ENCODE assay signal across 8 cellular contexts in the genomic region with DNA sequence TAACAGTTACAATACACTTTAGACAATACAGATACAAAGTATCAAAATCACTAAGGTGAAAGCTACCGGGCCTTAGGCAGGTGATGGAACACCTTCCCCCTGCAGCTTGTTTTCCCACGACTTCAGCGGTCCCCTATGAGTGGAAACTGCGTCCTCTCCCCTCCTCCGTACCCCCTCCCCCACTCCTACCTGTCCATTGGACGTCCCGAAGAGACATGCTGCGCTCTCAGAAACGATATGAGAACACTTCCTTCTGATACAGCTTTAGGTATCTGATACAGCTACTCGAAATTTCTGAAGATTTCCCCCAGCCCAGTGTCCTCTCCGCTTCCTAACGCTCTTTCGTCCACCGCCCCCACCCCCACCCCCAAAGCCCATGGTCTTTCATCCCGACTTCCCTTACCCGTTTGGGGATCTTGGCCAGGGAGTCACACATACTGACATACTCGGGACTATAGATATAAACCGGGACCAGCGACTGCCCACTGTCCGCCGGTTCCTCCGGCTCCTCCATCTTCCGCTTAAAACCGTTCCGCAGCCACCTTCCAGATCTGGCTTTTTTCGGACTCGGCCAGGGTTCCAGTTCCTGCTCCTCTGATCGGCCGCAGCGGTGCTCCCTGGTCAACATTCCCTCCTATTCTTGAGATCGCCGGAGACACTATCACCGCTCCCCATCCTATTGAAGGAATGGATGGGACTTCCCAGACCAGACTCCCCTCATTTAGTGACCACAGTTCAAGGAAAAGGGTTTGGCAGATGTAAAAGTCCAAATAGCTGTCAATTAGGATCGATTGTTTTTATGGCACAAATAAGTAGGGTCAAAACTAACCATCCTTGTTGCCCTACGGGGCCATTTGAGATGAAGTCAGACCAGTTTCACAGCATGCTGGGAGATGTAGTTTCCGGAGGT. TPM values are rescaled to one million over a fixed set of nuclear protein-coding genes. Genes with fewer than 3 reads are reported as not detected.
A peak's percentile ranks its signal among the peaks of the same experiment; 100 is the strongest.
DNase-seq lines count a peak whose midpoint lies in the region; ATAC-seq, FAIRE-seq and TF ChIP-seq lines count a peak whose summit lies in the region.

A gene (minus strand): TSS at position 596 of the 910 bp plus-strand sequence. CDS start 82 bp downstream, at position 514.

- peak within 1 kb of the TSS; percentile 68 to 79 for H3K4me2 ChIP-seq in H1 (ENCODE audit: insufficient read depth in 1 of 2, low read depth in 2 of 2, low read length in 2 of 2)

- H3K9me3 Mint-ChIP-seq in Caco-2 (ENCODE audit: unreplicated experiment): no peaks in the 10 kb centered on the region
- H3K9me3 Mint-ChIP-seq in activated CD4-positive, alpha-beta memory T cell treated with anti-CD3 and anti-CD28 coated beads for 36 hours: no peaks in the 10 kb centered on the region

- intact Hi-C loops in Caco-2 (cut with micrococcal nuclease; ENCODE audit: unreplicated experiment): no loop called here
- intact Hi-C loops in activated CD4-positive, alpha-beta memory T cell treated with anti-CD3 and anti-CD28 coated beads for 36 hours (cut with micrococcal nuclease): loop anchor here (2.0 kb wide), 2 partner anchors 48 to 296 kb away; a partner anchor contains a TSS

- no peaks in the 10 kb centered on the region for H4K20me1 ChIP-seq in H1 (replicated peaks in 1 of 2; ENCODE audit: control insufficient read depth in 1 of 2, insufficient read depth in 2 of 2, low read length in 2 of 2)

- no TSS peak for BruUV-seq in Caco-2 (replicated peaks; lab: Mats Ljungman, UMichigan)

- H3K18ac ChIP-seq in H1 (ENCODE audit: extremely low read depth, low read length): 0 out of 2 replicates have a peak within 1 kb of the TSS, but pooled peaks have one; percentile 51

- H2BK120ac ChIP-seq in H1 (replicated peaks; ENCODE audit: low read depth, low read length): no peak within 1 kb of the TSS

- H3K4me1 ChIP-seq in Caco-2 (no peaks in the 10 kb centered on the region), H1 (replicated peaks in 1 of 4; ENCODE audit: control insufficient read depth in 3 of 4, insufficient read depth in 4 of 4, low read length in 3 of 4) (no peaks in the 10 kb centered on the region)

- H3K36me3 ChIP-seq in Caco-2 (ENCODE audit: control insufficient read depth, insufficient read depth, low read length) (no peaks in the 10 kb centered on the region), H1 (ENCODE audit: control insufficient read depth in 2 of 4, insufficient read depth in 4 of 4, low read length in 3 of 4) (peaks cover 2 to 7% (median 5%) of the 10 kb centered on the region in 4 experiments; a peak in 4 of 8 replicates)

- peak within 1 kb of the TSS; percentile 99 for H2AFZ ChIP-seq in H1 (ENCODE audit: low read length)

- H3K9me3 ChIP-seq in Caco-2 (no peaks in the 10 kb centered on the region), H1 (ENCODE audit: insufficient read depth in 2 of 2, low read depth in 1 of 2, low read length in 1 of 2) (no peaks in the 10 kb centered on the region)

- H3K4me3 ChIP-seq in Caco-2 (ENCODE audit: low read depth, low read length): peak within 1 kb of the TSS; percentile 50
- peak within 1 kb of the TSS; percentile 75 to 98 (median 82) for H3K4me3 ChIP-seq in H1 (ENCODE audit: extremely low read depth in 1 of 4, insufficient read depth in 2 of 4, low read depth in 3 of 4, low read length in 4 of 4)

- peak within 1 kb of the TSS; percentile 88 for H3K27ac ChIP-seq in H1 (ENCODE audit: low read depth, low read length)

- ATAC-seq in GM19467 (IDR thresholded peaks at IDR 0.05; ENCODE audit: unreplicated experiment): peak; percentile 90

- 0 out of 3 replicates have a peak, but pooled peaks of 1 of the 2 experiments have one; percentile 34 for TF ChIP-seq POLR2A in H1 (IDR thresholded peaks at IDR 0.05; ENCODE audit: control extremely low read depth in 1 of 2, low read depth in 2 of 2, low read length in 2 of 2)

- H2BK12ac ChIP-seq in H1 (ENCODE audit: low read depth, low read length): 0 out of 2 replicates have a peak within 1 kb of the TSS, but pooled peaks have one; percentile 35

- H3K27me3 Mint-ChIP-seq in Caco-2 (ENCODE audit: insufficient read depth, unreplicated experiment): no peaks in the 10 kb centered on the region
- H3K27me3 Mint-ChIP-seq in activated CD4-positive, alpha-beta memory T cell treated with anti-CD3 and anti-CD28 coated beads for 36 hours: no peaks in the 10 kb centered on the region

- no peak within 1 kb of the TSS for H2BK20ac ChIP-seq in H1 (ENCODE audit: low read length)

- WGBS in H1 (ENCODE audit: extremely low coverage in 1 of 2, insufficient coverage in 1 of 2, insufficient read length in 1 of 2, insufficient replicate concordance in 2 of 2, low coverage in 1 of 2, low lambda C conversion rate in 2 of 2, missing lambda C conversion rate in 1 of 2), 2 experiments: 4% methylated on average over 23 of the region's 36 CpGs; no CpG with 5 or more reads in 1 of the 2 experiments

- H3K23me2 ChIP-seq in H1 (ENCODE audit: low read depth, low read length): no peaks in the 10 kb centered on the region

- H4K5ac ChIP-seq in H1 (ENCODE audit: insufficient read length, low read depth, low read length): peak within 1 kb of the TSS; percentile 51

- H3K79me2 ChIP-seq in H1 (ENCODE audit: control insufficient read depth in 1 of 2, insufficient read depth in 2 of 2, low read length in 2 of 2): no peaks in the 10 kb centered on the region

- DNase-seq in Caco-2 (peak; percentile 53 to 62), HK-2 (ENCODE audit: unreplicated experiment) (peak; percentile 66), NCI-H748 (lab: John Stamatoyannopoulos, UW; ENCODE audit: unreplicated experiment) (peak; percentile 83), H1 (ENCODE audit: low read depth in 1 of 2, low spot score in 2 of 2) (peak; percentile 21 to 61), medulla oblongata (ENCODE audit: extremely low spot score) (peak; percentile 82)
- DNase-seq in activated CD4-positive, alpha-beta memory T cell treated with anti-CD3 and anti-CD28 coated beads for 36 hours: peak; percentile 52
- peak; percentile 25 to 31 for DNase-seq in stimulated activated CD8-positive, alpha-beta memory T cell treated with anti-CD3 and anti-CD28 coated beads, Interleukin-2, amount 100 ng/mL, for 48 hours (ENCODE audit: low read depth in 2 of 2)

- no peak for TF ChIP-seq RAD21 in H1 (IDR thresholded peaks at IDR 0.05 in 1 of 2, conservative IDR thresholded peaks at IDR 0.05 in 1 of 2; ENCODE audit: low read depth in 2 of 2, low read length in 2 of 2)

- no peaks in the 10 kb centered on the region for H3K36me3 Mint-ChIP-seq in Caco-2 (ENCODE audit: insufficient read depth, unreplicated experiment)
- peaks cover 3% of the 10 kb centered on the region for H3K36me3 Mint-ChIP-seq in activated CD4-positive, alpha-beta memory T cell treated with anti-CD3 and anti-CD28 coated beads for 36 hours

- no peaks in the 10 kb centered on the region for H3K4me1 Mint-ChIP-seq in Caco-2 (ENCODE audit: low read depth, unreplicated experiment)
- H3K4me1 Mint-ChIP-seq in activated CD4-positive, alpha-beta memory T cell treated with anti-CD3 and anti-CD28 coated beads for 36 hours (ENCODE audit: low read depth): peaks cover 7% of the 10 kb centered on the region

- H3K4me3 Mint-ChIP-seq in Caco-2 (ENCODE audit: unreplicated experiment): peak within 1 kb of the TSS; percentile 73
- peak within 1 kb of the TSS; percentile 89 for H3K4me3 Mint-ChIP-seq in activated CD4-positive, alpha-beta memory T cell treated with anti-CD3 and anti-CD28 coated beads for 36 hours

- H3K56ac ChIP-seq in H1 (replicated peaks; ENCODE audit: insufficient read length, low read depth, low read length): no peak within 1 kb of the TSS

- no peak for TF ChIP-seq EP300 in H1 (IDR thresholded peaks at IDR 0.05; ENCODE audit: borderline replicate concordance in 1 of 2, low read depth in 2 of 2, low read length in 2 of 2)

- no peak within 1 kb of the TSS for H2AK5ac ChIP-seq in H1 (ENCODE audit: low read depth, low read length)

- TF ChIP-seq CTCF in Caco-2 (IDR thresholded peaks at IDR 0.05; ENCODE audit: insufficient read depth in 1 of 2, low read depth in 1 of 2, low read length in 1 of 2, severe bottlenecking in 1 of 2, unreplicated experiment in 1 of 2) (no peak), H1 (IDR thresholded peaks at IDR 0.05; ENCODE audit: control extremely low read depth in 1 of 3, insufficient read depth in 1 of 3, low read depth in 1 of 3, low read length in 3 of 3) (no peak)

- no peak within 1 kb of the TSS for H4K91ac ChIP-seq in H1 (replicated peaks; ENCODE audit: insufficient read length, low read length)

- POLR2A ChIA-PET in Caco-2 (lab: Charles Lee): interaction anchor here (0.6 to 0.7 kb wide), 2 partner anchors 11 to 1962 kb away, joined by 3 to 8 read pairs; no protein-coding TSS in a partner anchor
- POLR2A ChIA-PET in activated CD4-positive, alpha-beta memory T cell treated with anti-CD3 and anti-CD28 coated beads for 36 hours (lab: Charles Lee): interaction anchor here (1.2 to 1.4 kb wide), 2 partner anchors 295 kb away, joined by 4 to 5 read pairs; a partner anchor contains a TSS
- POLR2A ChIA-PET in H1 (lab: Charles Lee; ENCODE audit: partially characterized antibody): no interaction called here

- no peak within 1 kb of the TSS for H2BK15ac ChIP-seq in H1 (ENCODE audit: low read length)

- H3K27ac Mint-ChIP-seq in Caco-2 (ENCODE audit: unreplicated experiment): peak within 1 kb of the TSS; percentile 4
- H3K27ac Mint-ChIP-seq in activated CD4-positive, alpha-beta memory T cell treated with anti-CD3 and anti-CD28 coated beads for 36 hours: peak within 1 kb of the TSS; percentile 84

- no peak within 1 kb of the TSS; the same call in 1 of the 2 replicates for H4K8ac ChIP-seq in H1 (ENCODE audit: extremely low read depth, insufficient read depth, low read length)

- no peak within 1 kb of the TSS for H3K4ac ChIP-seq in H1 (replicated peaks; ENCODE audit: insufficient read length, low read depth, low read length)

- H3K9ac ChIP-seq in H1 (replicated peaks in 1 of 4; ENCODE audit: extremely low read depth in 1 of 4, low read depth in 3 of 4, low read length in 3 of 4): peak within 1 kb of the TSS; percentile 38 to 97 (median 71)

- H3K23ac ChIP-seq in H1 (ENCODE audit: insufficient read length): no peak within 1 kb of the TSS

- CTCF ChIA-PET in Caco-2 (lab: Charles Lee) (interaction anchor here (0.6 kb wide), 1 partner anchor 10 kb away, joined by 3 read pairs; no protein-coding TSS in a partner anchor), H1 (lab: Charles Lee; ENCODE audit: partially characterized antibody) (no interaction called here)
- CTCF ChIA-PET in activated CD4-positive, alpha-beta memory T cell treated with anti-CD3 and anti-CD28 coated beads for 36 hours (lab: Charles Lee): interaction anchor here (1.2 kb wide), 1 partner anchor 327 kb away, joined by 3 read pairs; no protein-coding TSS in a partner anchor

- H2BK5ac ChIP-seq in H1 (ENCODE audit: low read depth, low read length): no peak within 1 kb of the TSS

- no peak within 1 kb of the TSS for H3K14ac ChIP-seq in H1 (ENCODE audit: insufficient read length)

- no peaks in the 10 kb centered on the region for H3K27me3 ChIP-seq in Caco-2 (replicated peaks; ENCODE audit: control insufficient read depth, insufficient read depth, low read length)
- no peaks in the 10 kb centered on the region for H3K27me3 ChIP-seq in H1 (replicated peaks in 1 of 4; ENCODE audit: control insufficient read depth in 3 of 4, extremely low read depth in 1 of 4, insufficient read depth in 3 of 4, low read length in 3 of 4)

- no peaks in the 10 kb centered on the region for H3K79me1 ChIP-seq in H1 (ENCODE audit: low read depth, low read length)

- FAIRE-seq in H1 (lab: Jason Lieb, UNC): peak; percentile 93

RNA-seq across cellular contexts. Expression of the gene that starts here (rescaled TPM):
- total RNA-seq in Caco-2 (2022): 26.2 and 26.6 TPM in 2 replicates
- total RNA-seq in activated CD4-positive, alpha-beta memory T cell treated with anti-CD3 and anti-CD28 coated beads for 36 hours: 10 to 100 TPM; 17.9 to 19.7 TPM
- 16.9 and 20.3 TPM in 2 replicates for total RNA-seq in H1 (2021; fragmentation: NEBNext Ultra II Directional; extraction: Animal tissue kit (Norgen Biotek cat#: 25700))
- polyA plus RNA-seq in H1 (2011; rRNA removed): 9.6 and 9.7 TPM in 2 replicates
- polyA plus RNA-seq in H1 (2011; cell fraction: cytosol; rRNA removed): 13.7 TPM
- polyA plus RNA-seq in H1 (2011; cell fraction: nucleus; rRNA removed): 13.0 TPM
- 16.9 to 20.1 TPM (median 17.3 TPM) in 4 replicates for polyA plus RNA-seq in H1 (2012, experiment 1 of 2)
- polyA plus RNA-seq in H1 (2012, experiment 2 of 2): 6.2 TPM
- 10.2 TPM for polyA plus RNA-seq in H1 (2013, experiment 1 of 2)
- polyA plus RNA-seq in H1 (2013, experiment 2 of 2): 10.9 TPM
- polyA minus RNA-seq in H1 (2011; rRNA and poly(A)+ RNA removed): 32.7 and 35.4 TPM in 2 replicates
- 9.1 TPM for polyA minus RNA-seq in H1 (2011; cell fraction: cytosol; rRNA and poly(A)+ RNA removed)
- polyA minus RNA-seq in H1 (2011; cell fraction: nucleus; rRNA and poly(A)+ RNA removed): 66.8 TPM

Comparison
In these comparisons a context has a peak if more than half of its experiments do, and no peak if none do; other contexts are left out.
1. Peak in every context shown above with its lines: DNase-seq, ATAC-seq, H3K4me3 ChIP-seq and H3K27ac ChIP-seq.
2. DNase-seq: peak in every context shown above with its lines; median percentile 83 in NCI-H748; 82 in medulla oblongata; 66 in HK-2; 58 in Caco-2; 52 in activated CD4-positive, alpha-beta memory T cell treated with anti-CD3 and anti-CD28 coated beads for 36 hours; 41 in H1; 28 in stimulated activated CD8-positive, alpha-beta memory T cell treated with anti-CD3 and anti-CD28 coated beads, Interleukin-2, amount 100 ng/mL, for 48 hours.